20 cellular contexts compared by ENCODE assay signal in the genomic region with DNA sequence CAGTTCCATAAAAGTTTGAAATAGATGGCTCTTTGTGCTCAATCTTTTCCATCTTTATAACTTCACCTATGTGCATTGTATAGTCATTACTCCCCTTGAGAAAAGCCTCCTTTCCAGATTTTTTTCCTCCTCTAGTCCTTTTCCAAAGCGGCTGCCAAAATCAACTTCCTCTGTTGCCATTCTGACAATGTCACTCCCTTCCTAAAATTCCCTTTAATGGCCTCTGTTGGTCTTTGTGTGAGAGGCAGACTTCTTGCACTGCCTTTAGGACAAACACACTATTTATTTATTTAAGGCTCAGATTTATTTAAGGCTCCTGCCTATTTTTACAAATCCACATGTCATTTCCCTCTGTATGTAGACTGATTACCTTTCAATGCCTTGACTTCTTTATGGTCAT. TPM values are rescaled to one million over a fixed set of nuclear protein-coding genes. Genes with fewer than 3 reads are reported as not detected.
DNase-seq lines count a peak whose midpoint lies in the region.
"Had no signal": no experiment of that assay in that cellular context is flagged by ENCODE, and none has a peak within 500 bp of the region (broad histone marks: within the 10 kb centered on the region; RNA-seq: fewer than 3 reads in every experiment).

No MANE protein-coding gene starts in this region.

- H3K79me2 ChIP-seq in ACC112 (ENCODE audit: control insufficient read depth, insufficient read depth, low read length, unreplicated experiment): no peaks in the 10 kb centered on the region

- H2AFZ ChIP-seq in ACC112 (ENCODE audit: low read length, unreplicated experiment): peak overlapping the region; percentile 40

- DNase-seq in NCI-H460 (ENCODE audit: extremely low read depth, low read depth) (peak; percentile 20), dermis blood vessel endothelial cell (peak; percentile 74), lung microvascular endothelial cell (ENCODE audit: low read depth in 2 of 2) (peak; percentile 35 to 73), posterior cingulate gyrus (no peak)
- DNase-seq in stimulated activated CD4-positive, alpha-beta T cell treated with anti-CD3 and anti-CD28 coated beads, Interleukin-1b, Interleukin-23, amount 100 ng/mL, for 48 hours: no peak
- DNase-seq in activated effector memory CD4-positive, alpha-beta T cell treated with Interleukin-2 at 50 U/mL for 16 hours: no peak
- DNase-seq in activated CD8-positive, alpha-beta memory T cell treated with anti-CD3 and anti-CD28 coated beads, Interleukin-2, amount 50 U/mL, for 48 hours: no peak
- DNase-seq: activated CD4-positive, alpha-beta T cell treated with anti-CD3 and anti-CD28 coated beads, Interleukin-2, amount 10 ng/mL, durations not matched to agents 7 days and 5 days; activated naive CD8-positive, alpha-beta T cell treated with anti-CD3 and anti-CD28 coated beads for 36 hours; AML-193; central memory CD4-positive, alpha-beta T cell; COR-L47; H7; midbrain; NCI-H1694; NCI-H345; sigmoid colon; stimulated activated CD4-positive, alpha-beta T cell treated with anti-CD3 and anti-CD28 coated beads, Interleukin-2, amount 100 ng/mL, for 24 hours had no signal

- H3K4me3 ChIP-seq in ACC112 (ENCODE audit: low read depth, low read length): no peak overlapping the region
- H3K4me3 ChIP-seq: gastroesophageal sphincter, sigmoid colon had no signal

- peaks cover 20% of the 10 kb centered on the region for H3K4me1 ChIP-seq in ACC112 (ENCODE audit: control insufficient read depth, insufficient read depth, low read length, unreplicated experiment)

- intact Hi-C loops in posterior cingulate gyrus (cut with DNase I): no loop called here

- no peaks in the 10 kb centered on the region for H3K27me3 ChIP-seq in ACC112 (ENCODE audit: insufficient read depth, low read length)
- H3K27me3 ChIP-seq: gastroesophageal sphincter, sigmoid colon had no signal

- no peaks in the 10 kb centered on the region for H3K36me3 ChIP-seq in ACC112 (ENCODE audit: insufficient read depth, low read length)
- H3K36me3 ChIP-seq: gastroesophageal sphincter, sigmoid colon had no signal

- H3K27ac ChIP-seq in ACC112 (ENCODE audit: low read depth, low read length): peak overlapping the region; percentile 6; the same call in 1 of the 2 replicates

RNA-seq across cellular contexts. Expression of a gene that starts 21.7 kb away (rescaled TPM):
- 28.7 and 31.0 TPM in 2 replicates for total RNA-seq in NCI-H460 (2014; rRNA removed; shearing (Covaris generic))
- 16.7 and 26.1 TPM in 2 replicates for polyA plus RNA-seq in NCI-H460 (2014; cell fraction: nucleus; rRNA removed)
- total RNA-seq in dermis blood vessel endothelial cell (133 and 145 TPM in 2 replicates), lung microvascular endothelial cell (56.2 and 76.2 TPM in 2 replicates)

RNA-seq across cellular contexts. Expression of a gene that starts 29.1 kb away (rescaled TPM):
- total RNA-seq in NCI-H460 (2014; rRNA removed; shearing (Covaris generic)): 203 TPM in 2 replicates
- polyA plus RNA-seq in NCI-H460 (2014; cell fraction: nucleus; rRNA removed): 191 and 217 TPM in 2 replicates
- total RNA-seq in dermis blood vessel endothelial cell (78.3 and 91.2 TPM in 2 replicates), lung microvascular endothelial cell (53.0 and 54.4 TPM in 2 replicates)

Comparison
In these comparisons a context has a peak if more than half of its experiments do, and no peak if none do; other contexts are left out.
1. DNase-seq: peak in NCI-H460 (single experiment), dermis blood vessel endothelial cell (single experiment) and lung microvascular endothelial cell (2 of 2); none in posterior cingulate gyrus (0 of 10), stimulated activated CD4-positive, alpha-beta T cell treated with anti-CD3 and anti-CD28 coated beads, Interleukin-1b, Interleukin-23, amount 100 ng/mL, for 48 hours (single experiment), activated effector memory CD4-positive, alpha-beta T cell treated with Interleukin-2 at 50 U/mL for 16 hours (single experiment) and activated CD8-positive, alpha-beta memory T cell treated with anti-CD3 and anti-CD28 coated beads, Interleukin-2, amount 50 U/mL, for 48 hours (single experiment).